ENCODE assay signal across 23 cellular contexts in genomic region chr4:159856451-159856850, GRCh38.
A peak's percentile ranks its signal among the peaks of the same experiment; 100 is the strongest.
DNase-seq lines count a peak whose midpoint lies in the region; FAIRE-seq and TF ChIP-seq lines count a peak whose summit lies in the region.
"Had no signal": no experiment of that assay in that cellular context is flagged by ENCODE, and none has a peak within 500 bp of the region (broad histone marks: within the 10 kb centered on the region; RNA-seq: fewer than 3 reads in every experiment).

No MANE protein-coding gene starts in this region.

- H3K4me1 ChIP-seq in endodermal cell (ENCODE audit: control insufficient read depth, insufficient read depth, low read length), result no peaks in the 10 kb centered on the region
- H3K4me1 ChIP-seq in breast epithelium, result no peaks in the 10 kb centered on the region
- H3K4me1 ChIP-seq: SJSA1 had no signal

- no peaks in the 10 kb centered on the region for H3K36me3 ChIP-seq in endodermal cell (ENCODE audit: control insufficient read depth, insufficient read depth, low read length)
- no peaks in the 10 kb centered on the region for H3K36me3 ChIP-seq in breast epithelium
- H3K36me3 ChIP-seq: SJSA1 had no signal

- peak; percentile 2 for DNase-seq in Daoy (ENCODE audit: low read depth)
- peak; percentile 17 for DNase-seq in LHCN-M2 (ENCODE audit: low read depth)
- DNase-seq in endodermal cell, result peak; percentile 59
- peak; percentile 68 for DNase-seq in kidney tubule cell (ENCODE audit: low spot score)
- no peak for DNase-seq in HTR-8/SVneo (ENCODE audit: insufficient read length, low spot score)
- no peak for DNase-seq in NCI-H510A treated with DMSO at 0.1 percent for 48 hours (lab: John Stamatoyannopoulos, UW)
- no peak for DNase-seq in breast epithelium (ENCODE audit: low spot score in 2 of 2)
- no peak for DNase-seq in AG08395 (ENCODE audit: low spot score)
- DNase-seq: AML-193; Calu3; CD4-positive, CD25-positive, alpha-beta regulatory T cell; DND-41; GF-D8; GOT3; IMR-90; Kasumi-1; NCI-H187; NCI-H345; NCI-H526 treated with DMSO at 0.1 percent for 48 hours; PC-3 had no signal

- no peak for TF ChIP-seq POLR2A in breast epithelium (IDR thresholded peaks at IDR 0.05)

- no peak overlapping the region for H3K9ac ChIP-seq in endodermal cell (ENCODE audit: extremely low read depth, low read length, poor library complexity, severe bottlenecking)

- peaks cover 3% of the 10 kb centered on the region for H3K4me1 Mint-ChIP-seq in endodermal cell
- H3K4me1 Mint-ChIP-seq: CD4-positive, CD25-positive, alpha-beta regulatory T cell had no signal

- no peak overlapping the region for H3K27ac Mint-ChIP-seq in endodermal cell
- H3K27ac Mint-ChIP-seq: CD4-positive, CD25-positive, alpha-beta regulatory T cell had no signal

- H3K9me3 Mint-ChIP-seq in endodermal cell, result no peaks in the 10 kb centered on the region

- H3K27me3 ChIP-seq in endodermal cell (ENCODE audit: control insufficient read depth, insufficient read depth, low read length, poor library complexity, severe bottlenecking) (no peaks in the 10 kb centered on the region), breast epithelium (no peaks in the 10 kb centered on the region)
- H3K27me3 ChIP-seq: SJSA1 had no signal

- H3K27ac ChIP-seq in endodermal cell (ENCODE audit: low read depth, low read length), result no peak overlapping the region
- H3K27ac ChIP-seq in breast epithelium, result no peak overlapping the region
- H3K27ac ChIP-seq: SJSA1 had no signal

- H3K27me3 Mint-ChIP-seq in endodermal cell (ENCODE audit: insufficient read depth), result no peaks in the 10 kb centered on the region
- H3K27me3 Mint-ChIP-seq: CD4-positive, CD25-positive, alpha-beta regulatory T cell had no signal

- WGBS in endodermal cell (ENCODE audit: insufficient coverage in 1 of 2, insufficient read length in 1 of 2), 2 experiments, result 71 to 79% methylated on average over 2 to 5 of the region's 5 CpGs

- H3K4me3 ChIP-seq in endodermal cell (ENCODE audit: low read length), result no peak overlapping the region
- no peak overlapping the region for H3K4me3 ChIP-seq in breast epithelium
- H3K4me3 ChIP-seq: SJSA1 had no signal

- H3K4me3 Mint-ChIP-seq in endodermal cell, result no peak overlapping the region
- H3K4me3 Mint-ChIP-seq: CD4-positive, CD25-positive, alpha-beta regulatory T cell had no signal

- FAIRE-seq in HTR-8/SVneo (lab: Jason Lieb, UNC), result no peak
- FAIRE-seq: GM12891, GM18507 had no signal

- peak; percentile 10 for TF ChIP-seq CTCF in endodermal cell (conservative IDR thresholded peaks at IDR 0.05)
- no peak for TF ChIP-seq CTCF in breast epithelium (IDR thresholded peaks at IDR 0.05)

- H3K9me3 ChIP-seq in endodermal cell (ENCODE audit: control insufficient read depth, low read length) (no peaks in the 10 kb centered on the region), breast epithelium (no peaks in the 10 kb centered on the region)
- H3K9me3 ChIP-seq: SJSA1 had no signal

- no peaks in the 10 kb centered on the region for H3K36me3 Mint-ChIP-seq in endodermal cell (ENCODE audit: low read depth)
- H3K36me3 Mint-ChIP-seq: CD4-positive, CD25-positive, alpha-beta regulatory T cell had no signal

- intact Hi-C loops in breast epithelium (cut with DNase I; ENCODE audit: low total_unique reads), result no loop called here

Comparison
In these comparisons a context has a peak if more than half of its experiments do, and no peak if none do; other contexts are left out.
1. DNase-seq: peak in Daoy (single experiment), LHCN-M2 (single experiment), endodermal cell (single experiment) and kidney tubule cell (single experiment); none in HTR-8/SVneo (single experiment), NCI-H510A treated with DMSO at 0.1 percent for 48 hours (single experiment), breast epithelium (0 of 2) and AG08395 (single experiment).